In the genomic region with DNA sequence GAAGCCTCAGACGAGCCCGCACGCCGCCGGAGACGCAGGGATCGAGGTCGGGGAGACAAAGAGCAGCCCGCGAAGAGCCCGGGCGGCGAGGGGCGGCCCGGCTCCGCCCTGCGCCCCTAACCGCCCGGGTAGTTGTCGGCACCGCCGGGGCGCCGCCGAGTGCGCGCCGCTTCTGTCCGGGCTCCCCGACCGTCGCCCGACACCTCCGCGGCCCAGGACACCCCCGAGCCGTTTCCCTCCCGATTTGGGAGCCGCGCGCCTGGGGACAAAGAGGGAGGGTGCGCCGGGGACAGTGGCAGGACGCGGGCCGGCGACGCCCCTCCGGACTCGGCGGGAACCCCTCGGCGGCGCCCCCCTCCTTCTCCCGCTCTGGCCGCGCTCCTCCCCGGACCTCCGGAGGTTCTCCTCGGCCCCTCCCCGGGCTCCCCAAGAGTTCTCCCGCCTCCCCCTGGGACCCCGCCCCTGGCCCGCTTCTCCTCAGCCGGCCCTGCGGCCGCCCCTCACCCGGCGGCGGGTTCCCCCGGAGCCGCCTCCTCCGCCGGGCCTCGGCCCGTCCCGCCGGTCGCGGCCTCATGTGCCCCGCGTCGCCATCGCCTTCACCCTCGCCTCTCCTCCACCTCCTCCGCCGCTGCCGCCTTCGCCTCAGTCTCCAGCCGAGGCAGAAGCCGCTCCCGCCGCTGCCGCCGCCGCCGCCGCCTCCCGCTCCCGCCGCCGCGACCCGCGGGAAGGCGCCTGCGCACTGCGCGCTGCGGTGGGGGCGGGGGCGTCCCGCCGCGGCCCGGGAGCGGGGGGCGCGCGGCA, we compare ENCODE assay signal across 8 cellular contexts. TPM values are rescaled to one million over a fixed set of nuclear protein-coding genes. Genes with fewer than 3 reads are reported as not detected.
DNase-seq lines count a peak whose midpoint lies in the region; ATAC-seq and FAIRE-seq lines count a peak whose summit lies in the region.

A gene (minus strand): TSS at position 730 of the 801 bp plus-strand sequence. CDS start 24,470 bp downstream, outside the sequence.

- peak within 1 kb of the TSS; percentile 76 to 86 (median 84) for H3K4me3 Mint-ChIP-seq in CD4-positive, alpha-beta memory T cell
- H3K4me3 Mint-ChIP-seq in naive thymus-derived CD8-positive, alpha-beta T cell: peak within 1 kb of the TSS; percentile 78 to 91 (median 82)

- H3K9me3 Mint-ChIP-seq in CD4-positive, alpha-beta memory T cell: no peaks in the 10 kb centered on the region
- H3K9me3 Mint-ChIP-seq in naive thymus-derived CD8-positive, alpha-beta T cell: no peaks in the 10 kb centered on the region

- intact Hi-C loops in CD4-positive, alpha-beta memory T cell (cut with micrococcal nuclease): no loop called here

- H3K27me3 Mint-ChIP-seq in CD4-positive, alpha-beta memory T cell: peaks cover 32 to 52% of the 10 kb centered on the region in 2 donors
- H3K27me3 Mint-ChIP-seq in naive thymus-derived CD8-positive, alpha-beta T cell: peaks cover 20 to 61% (median 33%) of the 10 kb centered on the region in 5 donors

- H3K9me3 ChIP-seq in CD4-positive, alpha-beta memory T cell (ENCODE audit: control insufficient read depth in 1 of 2, low read length in 2 of 2): no peaks in the 10 kb centered on the region
- H3K9me3 ChIP-seq in HUES6 (ENCODE audit: control insufficient read depth, insufficient read depth, low read depth, low read length): no peaks in the 10 kb centered on the region

- H3K4me3 ChIP-seq in CD4-positive, alpha-beta memory T cell (ENCODE audit: low read length in 2 of 2): peak within 1 kb of the TSS in 1 of 2 donors; percentile 17
- peak within 1 kb of the TSS; percentile 78 for H3K4me3 ChIP-seq in HUES6 (ENCODE audit: low read depth, low read length)

- peak; percentile 63 to 66 for ATAC-seq in naive thymus-derived CD8-positive, alpha-beta T cell
- ATAC-seq in GM19395 (IDR thresholded peaks at IDR 0.05; ENCODE audit: unreplicated experiment): no peak

- H3K36me3 Mint-ChIP-seq in CD4-positive, alpha-beta memory T cell: no peaks in the 10 kb centered on the region
- no peaks in the 10 kb centered on the region for H3K36me3 Mint-ChIP-seq in naive thymus-derived CD8-positive, alpha-beta T cell

- H3K36me3 ChIP-seq in CD4-positive, alpha-beta memory T cell (ENCODE audit: insufficient read depth, low read length): no peaks in the 10 kb centered on the region
- H3K36me3 ChIP-seq in HUES6 (ENCODE audit: control insufficient read depth, insufficient read depth, low read length): no peaks in the 10 kb centered on the region

- FAIRE-seq in RCC 7860 (lab: Jason Lieb, UNC): no peak

- peak within 1 kb of the TSS in 2 of 7 donors; percentile 35 to 69 for H3K27ac Mint-ChIP-seq in CD4-positive, alpha-beta memory T cell
- H3K27ac Mint-ChIP-seq in naive thymus-derived CD8-positive, alpha-beta T cell: peak within 1 kb of the TSS in 1 of 10 donors; percentile 6

- H3K4me1 Mint-ChIP-seq in CD4-positive, alpha-beta memory T cell: peaks cover 8 to 15% (median 10%) of the 10 kb centered on the region in 4 donors
- H3K4me1 Mint-ChIP-seq in naive thymus-derived CD8-positive, alpha-beta T cell: peaks cover 7 to 14% (median 13%) of the 10 kb centered on the region in 4 donors

- DNase-seq in CD4-positive, alpha-beta memory T cell: peak in 3 of 5 donors; percentile 1 to 15 (median 9)
- DNase-seq in activated CD4-positive, alpha-beta T cell treated with anti-CD3 and anti-CD28 coated beads, Interleukin-2, amount 50 U/mL, for 4 hours: peak; percentile 2 to 7
- DNase-seq in fibroblast of gingiva (ENCODE audit: low read depth): peak; percentile 20
- peak in 4 of 10 donors; percentile 6 to 11 (median 8) for DNase-seq in naive thymus-derived CD8-positive, alpha-beta T cell
- no peak for DNase-seq in NCI-H1092 treated with DMSO at 0.1 percent for 48 hours (lab: John Stamatoyannopoulos, UW)
- no peak for DNase-seq in RCC 7860 (ENCODE audit: low spot score)

- peak within 1 kb of the TSS; percentile 91 for H3K9ac ChIP-seq in HUES6 (ENCODE audit: low read length)

- peaks cover 16% of the 10 kb centered on the region for H3K4me1 ChIP-seq in CD4-positive, alpha-beta memory T cell (ENCODE audit: insufficient read depth, low read length)
- peaks cover 26% of the 10 kb centered on the region for H3K4me1 ChIP-seq in HUES6 (ENCODE audit: control insufficient read depth, insufficient read depth, low read length)

- POLR2A ChIA-PET in CD4-positive, alpha-beta memory T cell (lab: Charles Lee; ENCODE audit: partially characterized antibody): no interaction called here
- POLR2A ChIA-PET in naive thymus-derived CD8-positive, alpha-beta T cell (lab: Charles Lee): no interaction called here

- CTCF ChIA-PET in CD4-positive, alpha-beta memory T cell (lab: Charles Lee; ENCODE audit: partially characterized antibody): interaction anchor here (0.8 kb wide), 1 partner anchor 36 kb away, joined by 3 read pairs; no protein-coding TSS in a partner anchor

- no peak within 1 kb of the TSS for H3K27ac ChIP-seq in CD4-positive, alpha-beta memory T cell (ENCODE audit: low read depth, low read length)
- H3K27ac ChIP-seq in HUES6 (ENCODE audit: low read depth, low read length): peak within 1 kb of the TSS; percentile 97

- H3K27me3 ChIP-seq in CD4-positive, alpha-beta memory T cell (ENCODE audit: insufficient read depth, low read length): peaks cover 49% of the 10 kb centered on the region
- H3K27me3 ChIP-seq in HUES6 (ENCODE audit: control insufficient read depth, insufficient read depth, low read length): no peaks in the 10 kb centered on the region

RNA-seq across cellular contexts. Expression of the gene that starts here (rescaled TPM):
- not detected for total RNA-seq in CD4-positive, alpha-beta memory T cell
- not detected for polyA plus RNA-seq in CD4-positive, alpha-beta memory T cell
- total RNA-seq in naive thymus-derived CD8-positive, alpha-beta T cell: not detected
- polyA plus RNA-seq in naive thymus-derived CD8-positive, alpha-beta T cell: not detected

Comparison
In these comparisons a context has a peak if more than half of its experiments do, and no peak if none do; other contexts are left out.
1. Peak in DNase-seq in CD4-positive, alpha-beta memory T cell; RNA of the gene not detected or under 1 TPM.
2. Peak in ATAC-seq in naive thymus-derived CD8-positive, alpha-beta T cell; RNA of the gene not detected or under 1 TPM.
3. DNase-seq: peak in activated CD4-positive, alpha-beta T cell treated with anti-CD3 and anti-CD28 coated beads, Interleukin-2, amount 50 U/mL, for 4 hours (2 of 2) and fibroblast of gingiva (single experiment); none in NCI-H1092 treated with DMSO at 0.1 percent for 48 hours (single experiment) and RCC 7860 (single experiment).